26 cellular contexts compared by ENCODE assay signal in the genomic region with DNA sequence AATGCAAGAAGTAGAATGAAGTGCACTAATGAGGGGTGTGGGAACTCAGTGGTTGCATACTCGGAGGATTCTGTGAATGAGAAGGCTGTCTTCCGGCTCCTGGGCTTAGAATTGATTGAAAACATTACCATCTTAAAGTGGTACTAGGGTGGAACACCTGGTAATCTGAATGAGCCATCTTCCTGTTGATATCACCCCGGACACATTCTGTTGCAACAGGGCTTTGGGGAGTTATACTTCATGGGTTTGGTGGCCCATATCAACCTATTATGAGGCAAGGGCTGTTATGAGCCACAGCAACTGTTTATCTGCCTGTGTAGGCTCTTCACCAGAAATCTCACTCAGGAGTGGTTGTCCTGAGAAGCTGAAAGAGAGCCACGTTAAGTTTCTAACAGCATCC.
"Had no signal": no experiment of that assay in that cellular context is flagged by ENCODE, and none has a peak within 500 bp of the region (broad histone marks: within the 10 kb centered on the region; RNA-seq: fewer than 3 reads in every experiment).

No MANE protein-coding gene starts in this region.

- DNase-seq: naive thymus-derived CD8-positive, alpha-beta T cell; nephron progenitor cell; nucleus accumbens; pancreas; retina; right cardiac atrium; right lobe of liver; sigmoid colon; small intestine; stimulated activated CD4-positive, alpha-beta T cell treated with anti-CD3 and anti-CD28 coated beads, Interleukin-15, amount 100 ng/mL, for 24 hours; stimulated activated CD4-positive, alpha-beta T cell treated with anti-CD3 and anti-CD28 coated beads, Interleukin-2, amount 100 ng/mL, for 24 hours; stimulated activated CD4-positive, alpha-beta T cell treated with anti-CD3 and anti-CD28 coated beads, Interleukin-2, amount 100 ng/mL, for 48 hours; stimulated activated CD4-positive, alpha-beta T cell treated with anti-CD3 and anti-CD28 coated beads, Interleukin-4, amount 100 ng/mL, for 24 hours; stimulated activated naive CD4-positive, alpha-beta T cell; stimulated activated naive CD8-positive, alpha-beta T cell treated with anti-CD3 and anti-CD28 coated beads, Interleukin-15, amount 100 ng/mL, for 72 hours; stimulated activated naive CD8-positive, alpha-beta T cell treated with anti-CD3 and anti-CD28 coated beads, Interleukin-15, Interleukin-2, amounts not matched to agents 100 U/mL and 50 U/mL, for 24 hours; substantia nigra; testis; tibial artery; transverse colon; upper lobe of right lung; uterus had no signal

- H3K4me3 Mint-ChIP-seq: naive thymus-derived CD8-positive, alpha-beta T cell; natural killer cell treated with Interleukin-12 subunit alpha and Interleukin-12 subunit beta and Interleukin-15 and Interleukin-18, amount 100 ng/mL, for 72 hours; nephron progenitor cell; neural crest cell; stimulated activated memory B cell treated with anti-CD40 and anti-IgM and Interleukin-4, amounts not matched to agents 10 μg/mL and 1 μg/mL and 100 μg/mL, for 72 hours; stimulated activated naive CD8-positive, alpha-beta T cell treated with anti-CD3 and anti-CD28 coated beads, Interleukin-15, amount 100 ng/mL, for 72 hours; type B pancreatic cell had no signal

- H3K27ac Mint-ChIP-seq: naive thymus-derived CD8-positive, alpha-beta T cell; nephron progenitor cell; stimulated activated memory B cell treated with anti-CD40 and anti-IgM and Interleukin-4, amounts not matched to agents 10 μg/mL and 1 μg/mL and 100 μg/mL, for 72 hours; stimulated activated naive CD8-positive, alpha-beta T cell treated with anti-CD3 and anti-CD28 coated beads, Interleukin-15, amount 100 ng/mL, for 72 hours; type B pancreatic cell had no signal

- H3K36me3 Mint-ChIP-seq: natural killer cell treated with Interleukin-12 subunit alpha and Interleukin-12 subunit beta and Interleukin-15 and Interleukin-18, amount 100 ng/mL, for 72 hours; stimulated activated memory B cell treated with anti-CD40 and anti-IgM and Interleukin-4, amounts not matched to agents 10 μg/mL and 1 μg/mL and 100 μg/mL, for 72 hours; type B pancreatic cell had no signal

- ATAC-seq: naive thymus-derived CD8-positive, alpha-beta T cell; pancreas; right cardiac atrium; right lobe of liver; stimulated activated memory B cell treated with anti-CD40 and anti-IgM and Interleukin-4, amounts not matched to agents 10 μg/mL and 1 μg/mL and 100 μg/mL, for 72 hours; stimulated activated naive CD8-positive, alpha-beta T cell treated with anti-CD3 and anti-CD28 coated beads, Interleukin-15, amount 100 ng/mL, for 72 hours; stimulated activated naive CD8-positive, alpha-beta T cell treated with anti-CD3 and anti-CD28 coated beads, Interleukin-15, Interleukin-2, amounts not matched to agents 100 U/mL and 50 U/mL, for 24 hours; upper lobe of right lung had no signal

- H3K27me3 Mint-ChIP-seq: stimulated activated naive CD8-positive, alpha-beta T cell treated with anti-CD3 and anti-CD28 coated beads, Interleukin-15, amount 100 ng/mL, for 72 hours; type B pancreatic cell had no signal

- H3K9me3 Mint-ChIP-seq: natural killer cell treated with Interleukin-12 subunit alpha and Interleukin-12 subunit beta and Interleukin-15 and Interleukin-18, amount 100 ng/mL, for 72 hours; neural crest cell; stimulated activated naive CD8-positive, alpha-beta T cell treated with anti-CD3 and anti-CD28 coated beads, Interleukin-15, amount 100 ng/mL, for 72 hours; type B pancreatic cell had no signal

- H3K4me1 Mint-ChIP-seq: naive thymus-derived CD8-positive, alpha-beta T cell; stimulated activated memory B cell treated with anti-CD40 and anti-IgM and Interleukin-4, amounts not matched to agents 10 μg/mL and 1 μg/mL and 100 μg/mL, for 72 hours; stimulated activated naive CD8-positive, alpha-beta T cell treated with anti-CD3 and anti-CD28 coated beads, Interleukin-15, amount 100 ng/mL, for 72 hours had no signal
